ENCODE assay signal across 17 cellular contexts in the genomic region with DNA sequence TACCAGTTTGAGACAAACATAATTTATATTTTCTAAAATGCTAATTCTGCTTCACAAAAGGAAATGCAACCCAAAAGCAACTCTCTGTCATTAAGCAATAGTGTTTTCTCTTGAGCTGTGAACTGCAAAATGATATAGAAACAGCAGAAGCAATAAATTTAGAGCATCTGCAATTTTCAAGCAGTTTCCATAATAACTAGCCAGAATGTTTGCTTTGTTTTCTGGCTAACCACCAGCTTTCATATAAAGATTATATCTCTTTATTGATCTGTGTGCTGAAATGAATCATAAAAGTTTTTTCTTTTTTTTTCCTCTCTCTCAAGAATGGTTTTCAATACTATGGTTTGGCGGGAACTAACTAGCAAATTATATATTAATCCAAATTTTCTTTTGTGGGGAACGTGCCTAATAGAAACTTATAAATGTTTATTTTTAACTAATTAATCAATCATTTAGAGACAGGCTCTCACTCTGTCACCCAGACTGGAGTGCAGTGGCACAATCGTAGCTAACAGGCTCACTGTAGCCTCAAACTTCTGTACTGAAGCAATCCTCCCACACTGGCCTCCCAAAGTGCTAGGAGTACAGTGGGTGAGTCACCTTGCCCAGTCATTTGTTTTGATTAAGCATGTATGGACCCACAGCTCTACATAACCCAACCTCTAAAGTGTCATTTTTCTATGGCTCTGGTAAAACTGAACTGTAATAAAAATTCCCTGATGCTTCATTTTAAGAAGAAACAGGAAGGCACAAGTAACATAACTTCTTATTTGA.
A peak's percentile ranks its signal among the peaks of the same experiment; 100 is the strongest.
DNase-seq lines count a peak whose midpoint lies in the region; ATAC-seq, FAIRE-seq and TF ChIP-seq lines count a peak whose summit lies in the region.
"Had no signal": no experiment of that assay in that cellular context is flagged by ENCODE, and none has a peak within 500 bp of the region (broad histone marks: within the 10 kb centered on the region; RNA-seq: fewer than 3 reads in every experiment).

No MANE protein-coding gene starts in this region.

- H3K36me3 ChIP-seq in astrocyte (ENCODE audit: insufficient read depth, low read length) (no peaks in the 10 kb centered on the region), pancreas (no peaks in the 10 kb centered on the region)
- H3K36me3 ChIP-seq: right lobe of liver had no signal

- no peak overlapping the region for H3K9ac ChIP-seq in astrocyte (ENCODE audit: low read length)

- H3K4me1 ChIP-seq in astrocyte (ENCODE audit: insufficient read depth, low read length) (no peaks in the 10 kb centered on the region), pancreas (peaks cover 0 to 10% (median 7%) of the 10 kb centered on the region in 3 donors)
- H3K4me1 ChIP-seq: right lobe of liver had no signal

- TF ChIP-seq CTCF in astrocyte (IDR thresholded peaks at IDR 0.05; ENCODE audit: insufficient read depth, low read depth, low read length) = no peak
- no peak for TF ChIP-seq CTCF in pancreas (IDR thresholded peaks at IDR 0.05)

- H3K9me3 ChIP-seq in astrocyte (ENCODE audit: insufficient read depth, low read depth, low read length) (no peaks in the 10 kb centered on the region), pancreas (no peaks in the 10 kb centered on the region)
- H3K9me3 ChIP-seq: right lobe of liver had no signal

- H3K36me3 Mint-ChIP-seq in astrocyte (ENCODE audit: low read depth, unreplicated experiment) = no peaks in the 10 kb centered on the region
- no peaks in the 10 kb centered on the region for H3K36me3 Mint-ChIP-seq in T-helper 2 cell treated with Interferon-gamma antibody and Interleukin-4, amounts not matched to agents 5 μg/mL and 100 μg/mL, for 36 hours (ENCODE audit: low read depth)
- H3K36me3 Mint-ChIP-seq: CD8-positive, alpha-beta memory T cell had no signal

- H3K4me3 ChIP-seq in astrocyte (ENCODE audit: insufficient read depth, low read depth, low read length) = no peak overlapping the region
- H3K4me3 ChIP-seq in pancreas = no peak overlapping the region
- H3K4me3 ChIP-seq: lung, right lobe of liver had no signal

- WGBS in pancreas, 2 donors = 10 to 15% methylated on average over 3 of the region's 3 CpGs

- intact Hi-C loops in pancreas (cut with DNase I) (no loop called here), posterior cingulate gyrus (cut with DNase I) (no loop called here)

- no peaks in the 10 kb centered on the region for H3K9me3 Mint-ChIP-seq in astrocyte (ENCODE audit: unreplicated experiment)
- peaks cover 8% of the 10 kb centered on the region for H3K9me3 Mint-ChIP-seq in T-helper 2 cell treated with Interferon-gamma antibody and Interleukin-4, amounts not matched to agents 5 μg/mL and 100 μg/mL, for 36 hours
- H3K9me3 Mint-ChIP-seq: nephron progenitor cell had no signal

- H3K27ac ChIP-seq in astrocyte (ENCODE audit: low read depth, low read length) (no peak overlapping the region), pancreas (no peak overlapping the region)
- H3K27ac ChIP-seq: right lobe of liver had no signal

- no peaks in the 10 kb centered on the region for H3K4me1 Mint-ChIP-seq in astrocyte (ENCODE audit: low read depth, unreplicated experiment)
- no peaks in the 10 kb centered on the region for H3K4me1 Mint-ChIP-seq in T-helper 2 cell treated with Interferon-gamma antibody and Interleukin-4, amounts not matched to agents 5 μg/mL and 100 μg/mL, for 36 hours (ENCODE audit: low read depth)
- H3K4me1 Mint-ChIP-seq: CD8-positive, alpha-beta memory T cell; nephron progenitor cell had no signal

- no peaks in the 10 kb centered on the region for H4K20me1 ChIP-seq in astrocyte (ENCODE audit: insufficient read depth, low read length)

- H3K27me3 ChIP-seq in astrocyte (ENCODE audit: insufficient read depth, low read length) (no peaks in the 10 kb centered on the region), pancreas (no peaks in the 10 kb centered on the region)
- H3K27me3 ChIP-seq: right lobe of liver had no signal

- no peak overlapping the region for H3K4me2 ChIP-seq in astrocyte (ENCODE audit: low read length)

- FAIRE-seq in astrocyte (lab: Jason Lieb, UNC) (no peak), pancreas (lab: Jason Lieb, UNC) (no peak)
- FAIRE-seq: frontal cortex had no signal

- no peak overlapping the region for H3K4me3 Mint-ChIP-seq in astrocyte (ENCODE audit: unreplicated experiment)
- no peak overlapping the region for H3K4me3 Mint-ChIP-seq in T-helper 2 cell treated with Interferon-gamma antibody and Interleukin-4, amounts not matched to agents 5 μg/mL and 100 μg/mL, for 36 hours
- H3K4me3 Mint-ChIP-seq: CD8-positive, alpha-beta memory T cell; nephron progenitor cell had no signal

- no peak overlapping the region for H3K27ac Mint-ChIP-seq in astrocyte (ENCODE audit: unreplicated experiment)
- H3K27ac Mint-ChIP-seq in T-helper 2 cell treated with Interferon-gamma antibody and Interleukin-4, amounts not matched to agents 5 μg/mL and 100 μg/mL, for 36 hours = no peak overlapping the region
- H3K27ac Mint-ChIP-seq: CD8-positive, alpha-beta memory T cell; nephron progenitor cell had no signal

- no peak overlapping the region for H2AFZ ChIP-seq in astrocyte (ENCODE audit: low read depth, low read length)

- no peaks in the 10 kb centered on the region for H3K27me3 Mint-ChIP-seq in astrocyte (ENCODE audit: low read depth, unreplicated experiment)
- no peaks in the 10 kb centered on the region for H3K27me3 Mint-ChIP-seq in T-helper 2 cell treated with Interferon-gamma antibody and Interleukin-4, amounts not matched to agents 5 μg/mL and 100 μg/mL, for 36 hours (ENCODE audit: low read depth)
- H3K27me3 Mint-ChIP-seq: CD8-positive, alpha-beta memory T cell had no signal

- ATAC-seq in pancreas (peak in 3 of 4 donors; percentile 34 to 63 (median 35)), GM18873 (IDR thresholded peaks at IDR 0.05; ENCODE audit: low FRiP score, unreplicated experiment) (no peak)
- ATAC-seq: right lobe of liver had no signal

- H3K79me2 ChIP-seq in astrocyte (ENCODE audit: insufficient read depth, low read length) = no peaks in the 10 kb centered on the region

- DNase-seq in NCI-H1417 (lab: John Stamatoyannopoulos, UW) (peak in 2 of 3 experiments; percentile 43 to 78), NCI-H1417 treated with DMSO at 0.1 percent for 48 hours (lab: John Stamatoyannopoulos, UW) (no peak), NCI-H146 (lab: John Stamatoyannopoulos, UW) (peak; percentile 55), astrocyte (ENCODE audit: low read depth) (peak; percentile 16), pancreas (peak in 1 of 6 donors; percentile 16), posterior cingulate gyrus (no peak)
- DNase-seq in T-helper 2 cell treated with Interferon-gamma antibody and Interleukin-4, amounts not matched to agents 5 μg/mL and 100 μg/mL, for 36 hours (ENCODE audit: low spot score) = no peak
- DNase-seq: ACHN; activated gamma-delta T cell treated with Interleukin-2 at 50 U/mL for 16 hours; CD8-positive, alpha-beta memory T cell; GDM1; nephron progenitor cell; right lobe of liver; stimulated activated CD4-positive, alpha-beta T cell treated with anti-CD3 and anti-CD28 coated beads, Interleukin-2, amount 100 ng/mL, for 24 hours had no signal

Comparison
In these comparisons a context has a peak if more than half of its experiments do, and no peak if none do; other contexts are left out.
1. DNase-seq: peak in NCI-H1417 (2 of 3), NCI-H146 (single experiment) and astrocyte (single experiment); none in NCI-H1417 treated with DMSO at 0.1 percent for 48 hours (single experiment), posterior cingulate gyrus (0 of 10) and T-helper 2 cell treated with Interferon-gamma antibody and Interleukin-4, amounts not matched to agents 5 μg/mL and 100 μg/mL, for 36 hours (single experiment).